In the genomic region with DNA sequence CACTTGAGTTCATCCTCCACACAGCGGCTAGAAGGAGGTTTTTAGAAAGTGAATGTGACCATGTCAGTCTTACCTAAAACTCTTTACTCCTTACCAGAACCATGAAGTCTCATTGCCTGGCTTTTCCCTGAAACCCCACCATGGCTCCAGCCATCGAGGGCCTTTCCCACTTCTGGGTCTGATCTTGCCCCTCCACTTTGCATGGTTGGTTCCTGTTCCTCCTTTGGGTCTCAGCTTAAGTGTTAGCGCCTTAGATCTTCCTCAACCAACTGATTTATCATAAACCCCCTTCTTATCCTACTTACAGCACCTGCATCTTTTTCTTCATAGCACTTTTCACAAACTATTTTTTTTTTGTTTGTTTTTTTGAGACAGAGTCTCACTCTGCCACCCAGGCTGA, we compare ENCODE assay signal across 25 cellular contexts.
"Had no signal": no experiment of that assay in that cellular context is flagged by ENCODE, and none has a peak within 500 bp of the region (broad histone marks: within the 10 kb centered on the region; RNA-seq: fewer than 3 reads in every experiment).

No MANE protein-coding gene starts in this region.

- H3K27ac Mint-ChIP-seq: activated CD8-positive, alpha-beta T cell treated with anti-CD3 and anti-CD28 coated beads for 36 hours; nephron progenitor cell; WTC11 had no signal

- DNase-seq: activated CD4-positive, alpha-beta T cell treated with anti-CD3 and anti-CD28 coated beads, Interleukin-2, amount 50 U/mL, for 1 hour; activated CD8-positive, alpha-beta T cell treated with anti-CD3 and anti-CD28 coated beads for 36 hours; activated naive CD4-positive, alpha-beta T cell; activated T-cell treated with anti-CD3 and anti-CD28 coated beads, Interleukin-2, amount 50 U/mL, for 4 hours; effector CD8-positive, alpha-beta T cell; esophagus squamous epithelium; foreskin melanocyte; left ventricle myocardium superior; nephron progenitor cell; nucleus accumbens; pancreas; retina; stimulated activated CD4-positive, alpha-beta T cell treated with anti-CD3 and anti-CD28 coated beads, Interleukin-12 subunit alpha, Interleukin-12 subunit beta, amount 100 ng/mL, for 4 hours; stimulated activated CD4-positive, alpha-beta T cell treated with anti-CD3 and anti-CD28 coated beads, Interleukin-4, amount 100 ng/mL, for 1 hour; T-helper 2 cell had no signal

- H3K36me3 ChIP-seq: breast epithelium, esophagus squamous epithelium, pancreas, prostate gland, suprapubic skin, tibial nerve had no signal

- H3K9me3 Mint-ChIP-seq: activated CD8-positive, alpha-beta T cell treated with anti-CD3 and anti-CD28 coated beads for 36 hours; activated naive CD4-positive, alpha-beta T cell treated with anti-CD3 and anti-CD28 coated beads, Interleukin-2, amount 50 U/mL, for 72 hours; activated T-cell treated with anti-CD3 and anti-CD28 coated beads, Interleukin-2, amount 50 U/mL, for 4 hours; central memory CD8-positive, alpha-beta T cell had no signal

- H3K4me3 ChIP-seq: breast epithelium, esophagus squamous epithelium, pancreas, prostate gland, skin epidermis, suprapubic skin, tibial nerve had no signal

- ATAC-seq: activated CD8-positive, alpha-beta T cell treated with anti-CD3 and anti-CD28 coated beads for 36 hours; activated naive CD4-positive, alpha-beta T cell treated with anti-CD3 and anti-CD28 coated beads, Interleukin-2, amount 50 U/mL, for 72 hours; activated T-cell treated with anti-CD3 and anti-CD28 coated beads, Interleukin-2, amount 50 U/mL, for 4 hours; left ventricle myocardium superior; pancreas; sciatic nerve; WTC11 had no signal

- H3K27me3 Mint-ChIP-seq: activated CD8-positive, alpha-beta T cell treated with anti-CD3 and anti-CD28 coated beads for 36 hours; central memory CD8-positive, alpha-beta T cell had no signal

- H3K36me3 Mint-ChIP-seq: activated naive CD4-positive, alpha-beta T cell treated with anti-CD3 and anti-CD28 coated beads, Interleukin-2, amount 50 U/mL, for 72 hours had no signal

- H3K9me3 ChIP-seq: breast epithelium, esophagus squamous epithelium, pancreas, prostate gland, suprapubic skin had no signal

- H3K4me3 Mint-ChIP-seq: activated CD8-positive, alpha-beta T cell treated with anti-CD3 and anti-CD28 coated beads for 36 hours; activated T-cell treated with anti-CD3 and anti-CD28 coated beads, Interleukin-2, amount 50 U/mL, for 4 hours; central memory CD8-positive, alpha-beta T cell; nephron progenitor cell; WTC11 had no signal

- H3K27me3 ChIP-seq: breast epithelium, esophagus squamous epithelium, pancreas, suprapubic skin, tibial nerve had no signal

- H3K4me1 ChIP-seq: breast epithelium, pancreas, prostate gland had no signal

- H3K27ac ChIP-seq: breast epithelium, epithelial cell of prostate, esophagus squamous epithelium, pancreas, prostate gland, skin epidermis, suprapubic skin, tibial nerve had no signal
